ENCODE assay signal across 30 cellular contexts in the genomic region with DNA sequence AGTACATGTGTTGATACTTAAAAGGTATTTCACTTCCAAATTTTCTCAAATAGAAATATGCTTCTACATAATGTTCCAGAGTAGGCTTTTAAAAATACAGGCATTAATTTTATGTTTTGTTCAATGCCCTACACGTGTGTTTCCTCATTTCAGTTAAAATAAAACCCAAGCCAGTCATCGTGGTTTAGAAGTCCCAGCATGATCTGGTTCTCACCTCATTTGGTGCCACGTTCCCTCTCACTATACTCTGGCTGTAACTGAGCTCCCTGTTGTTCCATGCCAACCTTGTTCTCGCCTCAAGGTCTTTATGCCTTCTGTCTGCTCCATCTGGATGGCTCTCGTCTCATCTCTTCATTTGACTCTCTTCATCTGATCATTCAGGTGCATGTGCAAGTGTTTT. TPM values are rescaled to one million over a fixed set of nuclear protein-coding genes. Genes with fewer than 3 reads are reported as not detected.
"Had no signal": no experiment of that assay in that cellular context is flagged by ENCODE, and none has a peak within 500 bp of the region (broad histone marks: within the 10 kb centered on the region; RNA-seq: fewer than 3 reads in every experiment).

No MANE protein-coding gene starts in this region.

- H3K4me3 Mint-ChIP-seq: activated B cell treated with CpG ODN at 0.5 μM for 24 hours; activated CD4-positive, alpha-beta memory T cell treated with anti-CD3 and anti-CD28 coated beads for 36 hours; activated CD4-positive, alpha-beta T cell treated with anti-CD3 and anti-CD28 coated beads, Interleukin-2, amount 10 ng/mL, durations not matched to agents 7 days and 5 days; activated naive CD4-positive, alpha-beta T cell treated with anti-CD3 and anti-CD28 coated beads for 36 hours; activated naive CD8-positive, alpha-beta T cell; activated T-cell treated with anti-CD3 and anti-CD28 coated beads, Interleukin-2, amount 50 U/mL, for 4 hours; activated T-helper 17 cell treated with anti-CD3 and anti-CD28 coated beads, Interleukin-2, amount 50 U/mL, for 72 hours; T-helper 17 cell had no signal

- H3K27ac Mint-ChIP-seq: activated B cell treated with CpG ODN at 0.5 μM for 24 hours; activated CD4-positive, alpha-beta memory T cell treated with anti-CD3 and anti-CD28 coated beads for 36 hours; activated CD4-positive, alpha-beta T cell treated with anti-CD3 and anti-CD28 coated beads, Interleukin-2, amount 10 ng/mL, durations not matched to agents 7 days and 5 days; activated naive CD4-positive, alpha-beta T cell treated with anti-CD3 and anti-CD28 coated beads for 36 hours; activated naive CD8-positive, alpha-beta T cell; activated T-helper 17 cell treated with anti-CD3 and anti-CD28 coated beads, Interleukin-2, amount 50 U/mL, for 72 hours; T-helper 17 cell had no signal

- H3K4me1 ChIP-seq: Peyer's patch had no signal

- H3K36me3 Mint-ChIP-seq: activated CD4-positive, alpha-beta memory T cell treated with anti-CD3 and anti-CD28 coated beads for 36 hours; activated naive CD8-positive, alpha-beta T cell had no signal

- H3K27me3 Mint-ChIP-seq: activated B cell treated with CpG ODN at 0.5 μM for 24 hours; activated CD4-positive, alpha-beta memory T cell treated with anti-CD3 and anti-CD28 coated beads for 36 hours; activated CD4-positive, alpha-beta T cell treated with anti-CD3 and anti-CD28 coated beads, Interleukin-2, amount 10 ng/mL, durations not matched to agents 7 days and 5 days; activated naive CD8-positive, alpha-beta T cell; activated T-helper 17 cell treated with anti-CD3 and anti-CD28 coated beads, Interleukin-2, amount 50 U/mL, for 72 hours; T-helper 17 cell had no signal

- H3K27ac ChIP-seq: KMS-11, Peyer's patch had no signal

- H3K27me3 ChIP-seq: Peyer's patch had no signal

- H3K9me3 ChIP-seq: Peyer's patch had no signal

- H3K4me1 Mint-ChIP-seq: activated B cell treated with CpG ODN at 0.5 μM for 24 hours; activated CD4-positive, alpha-beta T cell treated with anti-CD3 and anti-CD28 coated beads, Interleukin-2, amount 10 ng/mL, durations not matched to agents 7 days and 5 days; activated T-helper 17 cell treated with anti-CD3 and anti-CD28 coated beads, Interleukin-2, amount 50 U/mL, for 72 hours; T-helper 17 cell had no signal

- DNase-seq: activated B cell treated with CpG ODN at 0.5 μM for 24 hours; activated CD4-positive, alpha-beta memory T cell treated with anti-CD3 and anti-CD28 coated beads for 36 hours; activated CD4-positive, alpha-beta T cell treated with anti-CD3 and anti-CD28 coated beads for 1 hour; activated CD4-positive, alpha-beta T cell treated with anti-CD3 and anti-CD28 coated beads, Interleukin-2, amount 10 ng/mL, durations not matched to agents 7 days and 5 days; activated CD8-positive, alpha-beta memory T cell treated with anti-CD3 and anti-CD28 coated beads for 24 hours; activated gamma-delta T cell; activated naive CD4-positive, alpha-beta T cell treated with anti-CD3 and anti-CD28 coated beads for 36 hours; activated T-cell treated with anti-CD3 and anti-CD28 coated beads, Interleukin-2, amount 50 U/mL, for 4 hours; aorta; central memory CD4-positive, alpha-beta T cell; IMR-90; MM.1S; NCI-H1105 treated with DMSO at 0.1 percent for 48 hours; NCI-H1436 treated with DMSO at 0.1 percent for 48 hours; NCI-H187; NCI-H2081; NCI-H345; NCI-H510A; NCI-H69; NK-92 treated with Interleukin-12 subunit alpha and Interleukin-12 subunit beta, amount 100 ng/mL, for 24 hours; Peyer's patch; SHP77 treated with DMSO at 0.1 percent for 48 hours; T-helper 17 cell; T-helper 9 cell had no signal

- H3K4me3 ChIP-seq: Peyer's patch had no signal

- H3K9me3 Mint-ChIP-seq: activated CD4-positive, alpha-beta T cell treated with anti-CD3 and anti-CD28 coated beads, Interleukin-2, amount 10 ng/mL, durations not matched to agents 7 days and 5 days; activated T-cell treated with anti-CD3 and anti-CD28 coated beads, Interleukin-2, amount 50 U/mL, for 4 hours had no signal

- FAIRE-seq: bronchial epithelial cell, TTC549 had no signal

- H3K36me3 ChIP-seq: Peyer's patch had no signal

- ATAC-seq: activated T-cell treated with anti-CD3 and anti-CD28 coated beads, Interleukin-2, amount 50 U/mL, for 4 hours; activated T-helper 17 cell treated with anti-CD3 and anti-CD28 coated beads, Interleukin-2, amount 50 U/mL, for 72 hours; T-helper 17 cell had no signal

RNA-seq across cellular contexts. Expression of gene HDGFL1, which starts 32.6 kb away (rescaled TPM):
- total RNA-seq: activated B cell treated with CpG ODN at 0.5 μM for 24 hours; activated CD4-positive, alpha-beta memory T cell treated with anti-CD3 and anti-CD28 coated beads for 36 hours; activated CD4-positive, alpha-beta T cell treated with anti-CD3 and anti-CD28 coated beads, Interleukin-2, amount 10 ng/mL, durations not matched to agents 7 days and 5 days; activated naive CD4-positive, alpha-beta T cell treated with anti-CD3 and anti-CD28 coated beads for 36 hours; activated T-cell treated with anti-CD3 and anti-CD28 coated beads, Interleukin-2, amount 50 U/mL, for 4 hours; activated T-helper 17 cell treated with anti-CD3 and anti-CD28 coated beads, Interleukin-2, amount 50 U/mL, for 72 hours; aorta; bronchial epithelial cell; IMR-90; Peyer's patch; SK-MEL-5; T-helper 17 cell had no signal
